ENCODE assay signal across 8 cellular contexts in genomic region chr16:49859139-49859947, GRCh38. TPM values are rescaled to one million over a fixed set of nuclear protein-coding genes. Genes with fewer than 3 reads are reported as not detected.
DNase-seq lines count a peak whose midpoint lies in the region; ATAC-seq and TF ChIP-seq lines count a peak whose summit lies in the region.

No MANE protein-coding gene starts in this region.

- ATAC-seq in heart right ventricle: peak; percentile 20 to 76 (median 45)

- 9 to 11% methylated on average over 28 of the region's 28 CpGs for WGBS in heart right ventricle, 2 donors
- 10% methylated on average over 28 of the region's 28 CpGs for WGBS in prostate gland

- H3K4me1 ChIP-seq in heart right ventricle: peaks cover 0 to 35% (median 23%) of the 10 kb centered on the region in 9 donors
- peaks cover 4% of the 10 kb centered on the region for H3K4me1 ChIP-seq in prostate gland (replicated peaks)

- H3K36me3 ChIP-seq in WERI-Rb-1: no peaks in the 10 kb centered on the region
- H3K36me3 ChIP-seq in heart right ventricle: no peaks in the 10 kb centered on the region
- H3K36me3 ChIP-seq in prostate gland: no peaks in the 10 kb centered on the region

- H3K4me3 ChIP-seq in WERI-Rb-1 (ENCODE audit: low read depth, low read length) (peak overlapping the region; percentile 51), heart right ventricle (peak overlapping the region; percentile 21 to 84 (median 70)), prostate gland (peak overlapping the region; percentile 70 to 79)

- no peaks in the 10 kb centered on the region for H3K9me3 ChIP-seq in WERI-Rb-1 (ENCODE audit: severe bottlenecking)
- no peaks in the 10 kb centered on the region for H3K9me3 ChIP-seq in heart right ventricle
- H3K9me3 ChIP-seq in prostate gland: no peaks in the 10 kb centered on the region

- in situ Hi-C loops in ACHN (cut with HindIII; ENCODE audit: low pct_ligation_motif_present, low pct_unique_long_range_greater_than_20kb, low sequenced_read_pairs): no loop called here

- intact Hi-C loops in heart right ventricle (cut with DNase I) (loop anchor here in 7 of 10 donors (2.0 to 10.0 kb wide), 9 partner anchors 82 to 367 kb away; no protein-coding TSS in a partner anchor), prostate gland (cut with DNase I) (loop anchor here (5.0 to 10.0 kb wide), 6 partner anchors 107 to 367 kb away; partner anchors contain the start of gene TENT4B)

- 0 out of 2 replicates have a peak, but pooled peaks have one; percentile 3 for TF ChIP-seq CTCF in WERI-Rb-1 (IDR thresholded peaks at IDR 0.05; ENCODE audit: low read depth, low read length)
- TF ChIP-seq CTCF in heart right ventricle (IDR thresholded peaks at IDR 0.05): peak in 1 of 9 donors; percentile 1
- no peak for TF ChIP-seq CTCF in prostate gland (IDR thresholded peaks at IDR 0.05)

- no peak for TF ChIP-seq POLR2A in prostate gland (IDR thresholded peaks at IDR 0.05)

- H3K27ac ChIP-seq in WERI-Rb-1 (peak overlapping the region; percentile 93), heart right ventricle (peak overlapping the region; percentile 84 to 99 (median 94)), prostate gland (peak overlapping the region; percentile 85 to 86)

- DNase-seq in DMS114 treated with DMSO at 0.1 percent for 48 hours (lab: John Stamatoyannopoulos, UW; ENCODE audit: unreplicated experiment) (peak; percentile 30), WERI-Rb-1 (peak; percentile 87), heart right ventricle (peak; percentile 79 to 87), prostate gland (ENCODE audit: low spot score) (no peak), DMS153 treated with DMSO at 0.1 percent for 48 hours (lab: John Stamatoyannopoulos, UW; ENCODE audit: unreplicated experiment) (no peak), NCI-H774 (lab: John Stamatoyannopoulos, UW) (no peak), ACHN (no peak), NCI-H446 treated with DMSO at 0.1 percent for 48 hours (lab: John Stamatoyannopoulos, UW) (no peak)

- no peaks in the 10 kb centered on the region for H3K27me3 ChIP-seq in WERI-Rb-1 (ENCODE audit: insufficient read depth, low read depth, severe bottlenecking)
- H3K27me3 ChIP-seq in heart right ventricle: peaks cover 0 to 66% (median 0%) of the 10 kb centered on the region in 7 donors
- no peaks in the 10 kb centered on the region for H3K27me3 ChIP-seq in prostate gland (replicated peaks; ENCODE audit: insufficient read depth)

RNA-seq across cellular contexts. Expression of gene ZNF423, which starts 3.4 kb away (rescaled TPM):
- total RNA-seq in heart right ventricle: 10 to 100 TPM in 2 of 10 donors, 1 to 10 TPM in 8; 4.2 to 10.6 (median 7.4) TPM
- polyA plus RNA-seq in heart right ventricle: 1 to 10 TPM; 2.6 to 2.9 TPM
- 10 to 100 TPM in 1 of 2 donors, 1 to 10 TPM in 1; 6.1 to 22.7 TPM for total RNA-seq in prostate gland

Comparison
In these comparisons a context has a peak if more than half of its experiments do, and no peak if none do; other contexts are left out.
1. DNase-seq: peak in DMS114 treated with DMSO at 0.1 percent for 48 hours (single experiment), WERI-Rb-1 (single experiment) and heart right ventricle (2 of 2); none in prostate gland (single experiment), DMS153 treated with DMSO at 0.1 percent for 48 hours (single experiment), NCI-H774 (single experiment), ACHN (single experiment) and NCI-H446 treated with DMSO at 0.1 percent for 48 hours (single experiment).
2. Peak in every context shown above with its lines, with median percentiles within 50 percentile points of each other: H3K27ac ChIP-seq and H3K4me3 ChIP-seq.